In genomic region chr5:128668921-128669320, GRCh38 we compare ENCODE assay signal across 8 cellular contexts.
"Had no signal": no experiment of that assay in that cellular context is flagged by ENCODE, and none has a peak within 500 bp of the region (broad histone marks: within the 10 kb centered on the region; RNA-seq: fewer than 3 reads in every experiment).

No MANE protein-coding gene starts in this region.

- DNase-seq: HFFc6 had no signal

- H3K36me3 ChIP-seq: HAP-1 had no signal

- ATAC-seq: GM23338, HCT116, HepG2 had no signal

- H3K27ac ChIP-seq: HL-60 had no signal

- H3K4me3 ChIP-seq: GM23338, HAP-1 had no signal

- FAIRE-seq: H1, H54, HepG2 had no signal
